In genomic region chr15:90414408-90415028, GRCh38 we compare ENCODE assay signal across 9 cellular contexts. TPM values are rescaled to one million over a fixed set of nuclear protein-coding genes. Genes with fewer than 3 reads are reported as not detected.
DNase-seq lines count a peak whose midpoint lies in the region; ATAC-seq and TF ChIP-seq lines count a peak whose summit lies in the region.
"Had no signal": no experiment of that assay in that cellular context is flagged by ENCODE, and none has a peak within 500 bp of the region (broad histone marks: within the 10 kb centered on the region; RNA-seq: fewer than 3 reads in every experiment).

No MANE protein-coding gene starts in this region.

- H3K27me3 ChIP-seq in lower lobe of right lung (ENCODE audit: low read depth), result no peaks in the 10 kb centered on the region
- no peaks in the 10 kb centered on the region for H3K27me3 ChIP-seq in uterus

- DNase-seq in stimulated activated CD4-positive, alpha-beta T cell treated with anti-CD3 and anti-CD28 coated beads, Interleukin-15, amount 100 ng/mL, for 24 hours, result peak; percentile 50
- no peak for DNase-seq in stimulated activated CD4-positive, alpha-beta T cell treated with anti-CD3 and anti-CD28 coated beads, Interleukin-4, amount 100 ng/mL, for 1 hour
- DNase-seq in lower lobe of right lung, result no peak
- no peak for DNase-seq in uterus
- no peak for DNase-seq in NCI-H1092 treated with DMSO at 0.1 percent for 48 hours (lab: John Stamatoyannopoulos, UW)
- no peak for DNase-seq in NCI-H2227 treated with DMSO at 0.1 percent for 48 hours (lab: John Stamatoyannopoulos, UW)
- DNase-seq in NCI-H1092 (lab: John Stamatoyannopoulos, UW), result no peak
- DNase-seq: DND-41 had no signal

- intact Hi-C loops in lower lobe of right lung (cut with DNase I) (no loop called here), uterus (cut with DNase I; ENCODE audit: low total_unique reads) (no loop called here)

- peaks cover 4% of the 10 kb centered on the region for H3K36me3 ChIP-seq in lower lobe of right lung
- no peaks in the 10 kb centered on the region for H3K36me3 ChIP-seq in uterus

- no peak for TF ChIP-seq CTCF in lower lobe of right lung (IDR thresholded peaks at IDR 0.05)
- TF ChIP-seq CTCF in uterus (IDR thresholded peaks at IDR 0.05), result no peak

- H3K4me3 ChIP-seq in lower lobe of right lung (no peak overlapping the region), uterus (no peak overlapping the region)

- TF ChIP-seq POLR2A in uterus (IDR thresholded peaks at IDR 0.05), result no peak

- H3K9me3 ChIP-seq in lower lobe of right lung (no peaks in the 10 kb centered on the region), uterus (no peaks in the 10 kb centered on the region)

- WGBS in adipose tissue, 3 donors, result 74 to 81% (median 77%) methylated on average over 9 of the region's 9 CpGs

- no peak for ATAC-seq in lower lobe of right lung

- H3K27ac ChIP-seq in adipose tissue (ENCODE audit: low read depth, low read length), result peak overlapping the region; percentile 29
- peak overlapping the region; percentile 74 for H3K27ac ChIP-seq in lower lobe of right lung
- H3K27ac ChIP-seq in uterus, result peak overlapping the region; percentile 66 to 70

- H3K4me1 ChIP-seq in lower lobe of right lung, result peaks cover 70% of the 10 kb centered on the region
- peaks cover 0 to 12% of the 10 kb centered on the region in 2 donors for H3K4me1 ChIP-seq in uterus

RNA-seq across cellular contexts. Expression of gene IQGAP1, which starts 26.5 kb away (rescaled TPM):
- polyA plus RNA-seq in adipose tissue, result 10 to 100 TPM; 43.6 to 75.2 (median 54.3) TPM
- total RNA-seq in lower lobe of right lung (265 TPM), uterus (100 to 1,000 TPM; 195 to 777 (median 290) TPM)
